Comparison of ENCODE assay signal across 24 cellular contexts in genomic region chr5:80866372-80866771, GRCh38.
DNase-seq lines count a peak whose midpoint lies in the region; ATAC-seq and TF ChIP-seq lines count a peak whose summit lies in the region.
"Had no signal": no experiment of that assay in that cellular context is flagged by ENCODE, and none has a peak within 500 bp of the region (broad histone marks: within the 10 kb centered on the region; RNA-seq: fewer than 3 reads in every experiment).

No MANE protein-coding gene starts in this region.

- POLR2A ChIA-PET in Caco-2 (lab: Charles Lee) = no interaction called here

- H3K4me1 ChIP-seq in Caco-2 = peaks cover 44% of the 10 kb centered on the region
- H3K4me1 ChIP-seq: right lobe of liver, thyroid gland had no signal

- H3K4me3 Mint-ChIP-seq in Caco-2 (ENCODE audit: unreplicated experiment) = no peak overlapping the region
- H3K4me3 Mint-ChIP-seq in activated naive CD8-positive, alpha-beta T cell treated with anti-CD3 and anti-CD28 coated beads for 36 hours = no peak overlapping the region
- H3K4me3 Mint-ChIP-seq: activated naive CD8-positive, alpha-beta T cell; CD4-positive, alpha-beta T cell; central memory CD8-positive, alpha-beta T cell had no signal

- no peaks in the 10 kb centered on the region for H3K27me3 Mint-ChIP-seq in Caco-2 (ENCODE audit: insufficient read depth, unreplicated experiment)
- H3K27me3 Mint-ChIP-seq in activated naive CD8-positive, alpha-beta T cell treated with anti-CD3 and anti-CD28 coated beads for 36 hours = no peaks in the 10 kb centered on the region
- H3K27me3 Mint-ChIP-seq: activated naive CD8-positive, alpha-beta T cell; CD4-positive, alpha-beta T cell; central memory CD8-positive, alpha-beta T cell had no signal

- H3K9me3 Mint-ChIP-seq in Caco-2 (ENCODE audit: unreplicated experiment) = peaks cover 12% of the 10 kb centered on the region
- H3K9me3 Mint-ChIP-seq in activated naive CD8-positive, alpha-beta T cell treated with anti-CD3 and anti-CD28 coated beads for 36 hours = no peaks in the 10 kb centered on the region
- H3K9me3 Mint-ChIP-seq: CD4-positive, alpha-beta T cell; central memory CD8-positive, alpha-beta T cell had no signal

- ATAC-seq in HG03565 (IDR thresholded peaks at IDR 0.05; ENCODE audit: unreplicated experiment) = no peak
- ATAC-seq: right lobe of liver; stimulated activated naive CD8-positive, alpha-beta T cell treated with anti-CD3 and anti-CD28 coated beads, Interleukin-15, Interleukin-2, amounts not matched to agents 100 U/mL and 50 U/mL, for 24 hours had no signal

- no peaks in the 10 kb centered on the region; the same call in 1 of the 2 replicates for H3K36me3 ChIP-seq in Caco-2 (ENCODE audit: control insufficient read depth, insufficient read depth, low read length)
- H3K36me3 ChIP-seq: right lobe of liver had no signal

- H3K36me3 Mint-ChIP-seq in Caco-2 (ENCODE audit: insufficient read depth, unreplicated experiment) = peaks cover 33% of the 10 kb centered on the region
- H3K36me3 Mint-ChIP-seq in activated naive CD8-positive, alpha-beta T cell treated with anti-CD3 and anti-CD28 coated beads for 36 hours = peaks cover 34% of the 10 kb centered on the region

- DNase-seq in AML-193 (lab: John Stamatoyannopoulos, UW) (peak; percentile 30 to 48), Caco-2 (no peak), NOMO-1 (lab: John Stamatoyannopoulos, UW; ENCODE audit: unreplicated experiment in 2 of 2) (peak; percentile 38 to 92), NCI-H187 (lab: John Stamatoyannopoulos, UW) (no peak), dermis blood vessel endothelial cell (no peak), OCI-M2 (lab: John Stamatoyannopoulos, UW; ENCODE audit: unreplicated experiment) (no peak)
- no peak for DNase-seq in activated naive CD8-positive, alpha-beta T cell treated with anti-CD3 and anti-CD28 coated beads for 36 hours
- DNase-seq: activated CD4-positive, CD25-positive, alpha-beta regulatory T cell treated with anti-CD3 and anti-CD28 coated beads, Interleukin-2, amount 50 U/mL, for 72 hours; activated CD8-positive, alpha-beta memory T cell treated with anti-CD3 and anti-CD28 coated beads for 24 hours; activated T-cell treated with anti-CD3 and anti-CD28 coated beads, Interleukin-2, amount 50 U/mL, for 48 hours; CD4-positive, alpha-beta T cell; DMS153; GOT3; MM.1S; NCI-H187 treated with DMSO at 0.1 percent for 48 hours; NCI-H524 treated with DMSO at 0.1 percent for 48 hours; right lobe of liver; stimulated activated CD4-positive, alpha-beta T cell treated with anti-CD3 and anti-CD28 coated beads, Interleukin-12 subunit alpha, Interleukin-12 subunit beta, amount 100 ng/mL, for 4 hours; stimulated activated CD4-positive, alpha-beta T cell treated with anti-CD3 and anti-CD28 coated beads, Interleukin-4, amount 100 ng/mL, for 4 hours; stimulated activated naive CD8-positive, alpha-beta T cell treated with anti-CD3 and anti-CD28 coated beads, Interleukin-15, Interleukin-2, amounts not matched to agents 100 U/mL and 50 U/mL, for 24 hours; thyroid gland had no signal

- BruUV-seq in Caco-2 (replicated peaks; lab: Mats Ljungman, UMichigan) = no TSS peak

- peaks cover 41% of the 10 kb centered on the region for H3K4me1 Mint-ChIP-seq in Caco-2 (ENCODE audit: low read depth, unreplicated experiment)
- H3K4me1 Mint-ChIP-seq in activated naive CD8-positive, alpha-beta T cell treated with anti-CD3 and anti-CD28 coated beads for 36 hours = peaks cover 28% of the 10 kb centered on the region
- H3K4me1 Mint-ChIP-seq: central memory CD8-positive, alpha-beta T cell had no signal

- intact Hi-C loops in Caco-2 (cut with micrococcal nuclease; ENCODE audit: unreplicated experiment) = no loop called here

- no peak overlapping the region for H3K4me3 ChIP-seq in Caco-2 (ENCODE audit: low read depth, low read length)
- H3K4me3 ChIP-seq: right lobe of liver, thyroid gland had no signal

- peaks cover 7% of the 10 kb centered on the region; the same call in 1 of the 2 replicates for H3K9me3 ChIP-seq in Caco-2
- H3K9me3 ChIP-seq: right lobe of liver, thyroid gland had no signal

- TF ChIP-seq CTCF in Caco-2 (IDR thresholded peaks at IDR 0.05; ENCODE audit: insufficient read depth in 1 of 2, low read depth in 1 of 2, low read length in 1 of 2, severe bottlenecking in 1 of 2, unreplicated experiment in 1 of 2) = no peak

- no peaks in the 10 kb centered on the region for H3K27me3 ChIP-seq in Caco-2 (replicated peaks; ENCODE audit: control insufficient read depth, insufficient read depth, low read length)
- H3K27me3 ChIP-seq: right lobe of liver, thyroid gland had no signal

- H3K27ac Mint-ChIP-seq in Caco-2 (ENCODE audit: unreplicated experiment) = peak overlapping the region; percentile 56
- H3K27ac Mint-ChIP-seq in activated naive CD8-positive, alpha-beta T cell treated with anti-CD3 and anti-CD28 coated beads for 36 hours = peak overlapping the region; percentile 0
- H3K27ac Mint-ChIP-seq: activated naive CD8-positive, alpha-beta T cell; CD4-positive, alpha-beta T cell had no signal

- CTCF ChIA-PET in Caco-2 (lab: Charles Lee) = no interaction called here

Comparison
In these comparisons a context has a peak if more than half of its experiments do, and no peak if none do; other contexts are left out.
1. DNase-seq: peak in AML-193 (2 of 2) and NOMO-1 (2 of 2); none in Caco-2 (0 of 2), activated naive CD8-positive, alpha-beta T cell treated with anti-CD3 and anti-CD28 coated beads for 36 hours (single experiment), NCI-H187 (0 of 2), dermis blood vessel endothelial cell (single experiment) and OCI-M2 (single experiment).